Comparison of ENCODE assay signal across 1 cellular context in genomic region chr6:132780770-132781371, GRCh38.
TF ChIP-seq lines count a peak whose summit lies in the region.

No MANE protein-coding gene starts in this region.

TF ChIP-seq in HepG2, 621 proteins besides CTCF, POLR2A, EP300 and RAD21:
- TF ChIP-seq CEBPB (IDR thresholded peaks at IDR 0.05; ENCODE audit: borderline replicate concordance, low read depth, low read length) (peak; percentile 82), SMC3 (IDR thresholded peaks at IDR 0.05; ENCODE audit: low read length) (peak; percentile 41; the same call in 1 of the 2 replicates), XBP1 (CRISPR knock-in tag; IDR thresholded peaks at IDR 0.05) (no peak), NFE2L1 (CRISPR knock-in tag; IDR thresholded peaks at IDR 0.05; ENCODE audit: borderline replicate concordance) (no peak)
TF ChIP-seq in HepG2: peak in this region for 2.
